1 cellular context compared by ENCODE assay signal in genomic region chr9:128947423-128948310, GRCh38.
TF ChIP-seq lines count a peak whose summit lies in the region.

Gene DOLK, minus strand, starts transcription at chr9:128947603. Its CDS starts 300 bp downstream, at chr9:128947303.
A gene with protein sequence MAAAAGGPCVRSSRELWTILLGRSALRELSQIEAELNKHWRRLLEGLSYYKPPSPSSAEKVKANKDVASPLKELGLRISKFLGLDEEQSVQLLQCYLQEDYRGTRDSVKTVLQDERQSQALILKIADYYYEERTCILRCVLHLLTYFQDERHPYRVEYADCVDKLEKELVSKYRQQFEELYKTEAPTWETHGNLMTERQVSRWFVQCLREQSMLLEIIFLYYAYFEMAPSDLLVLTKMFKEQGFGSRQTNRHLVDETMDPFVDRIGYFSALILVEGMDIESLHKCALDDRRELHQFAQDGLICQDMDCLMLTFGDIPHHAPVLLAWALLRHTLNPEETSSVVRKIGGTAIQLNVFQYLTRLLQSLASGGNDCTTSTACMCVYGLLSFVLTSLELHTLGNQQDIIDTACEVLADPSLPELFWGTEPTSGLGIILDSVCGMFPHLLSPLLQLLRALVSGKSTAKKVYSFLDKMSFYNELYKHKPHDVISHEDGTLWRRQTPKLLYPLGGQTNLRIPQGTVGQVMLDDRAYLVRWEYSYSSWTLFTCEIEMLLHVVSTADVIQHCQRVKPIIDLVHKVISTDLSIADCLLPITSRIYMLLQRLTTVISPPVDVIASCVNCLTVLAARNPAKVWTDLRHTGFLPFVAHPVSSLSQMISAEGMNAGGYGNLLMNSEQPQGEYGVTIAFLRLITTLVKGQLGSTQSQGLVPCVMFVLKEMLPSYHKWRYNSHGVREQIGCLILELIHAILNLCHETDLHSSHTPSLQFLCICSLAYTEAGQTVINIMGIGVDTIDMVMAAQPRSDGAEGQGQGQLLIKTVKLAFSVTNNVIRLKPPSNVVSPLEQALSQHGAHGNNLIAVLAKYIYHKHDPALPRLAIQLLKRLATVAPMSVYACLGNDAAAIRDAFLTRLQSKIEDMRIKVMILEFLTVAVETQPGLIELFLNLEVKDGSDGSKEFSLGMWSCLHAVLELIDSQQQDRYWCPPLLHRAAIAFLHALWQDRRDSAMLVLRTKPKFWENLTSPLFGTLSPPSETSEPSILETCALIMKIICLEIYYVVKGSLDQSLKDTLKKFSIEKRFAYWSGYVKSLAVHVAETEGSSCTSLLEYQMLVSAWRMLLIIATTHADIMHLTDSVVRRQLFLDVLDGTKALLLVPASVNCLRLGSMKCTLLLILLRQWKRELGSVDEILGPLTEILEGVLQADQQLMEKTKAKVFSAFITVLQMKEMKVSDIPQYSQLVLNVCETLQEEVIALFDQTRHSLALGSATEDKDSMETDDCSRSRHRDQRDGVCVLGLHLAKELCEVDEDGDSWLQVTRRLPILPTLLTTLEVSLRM (N-terminal part only) (plus strand): TSS chr9:128947699. CDS start chr9:128947720, 21 bp downstream.

TF ChIP-seq in HepG2, 621 proteins besides CTCF, POLR2A, EP300 and RAD21 (continued from another document and continues in another):
- TF ChIP-seq ZNF781 (CRISPR knock-in tag; IDR thresholded peaks at IDR 0.05; ENCODE audit: borderline replicate concordance, not compliant biosample characterization) (no peak), CHD4 (IDR thresholded peaks at IDR 0.05; ENCODE audit: borderline replicate concordance, low read length) (no peak), ZFP82 (CRISPR knock-in tag; IDR thresholded peaks at IDR 0.05; ENCODE audit: borderline replicate concordance) (peak; percentile 92; the same call in 1 of the 2 replicates), ZNF788 (CRISPR knock-in tag; IDR thresholded peaks at IDR 0.05; ENCODE audit: borderline replicate concordance) (peak; percentile 65; the same call in 1 of the 2 replicates), KLF16 (CRISPR knock-in tag; IDR thresholded peaks at IDR 0.05) (peak in 1 of 2 experiments; percentile 95; a peak in 2 of 4 replicates), DNMT3B (CRISPR knock-in tag; conservative IDR thresholded peaks at IDR 0.05) (no peak), REXO4 (CRISPR knock-in tag; IDR thresholded peaks at IDR 0.05; ENCODE audit: borderline replicate concordance) (no peak), BCL6 (CRISPR knock-in tag; IDR thresholded peaks at IDR 0.05) (peak; percentile 18; the same call in 1 of the 2 replicates), ZNF614 (CRISPR knock-in tag; IDR thresholded peaks at IDR 0.05; ENCODE audit: borderline replicate concordance) (peak; percentile 53; the same call in 1 of the 2 replicates), ZNF557 (CRISPR knock-in tag; IDR thresholded peaks at IDR 0.05) (0 out of 2 replicates have a peak, but pooled peaks have one; percentile 44), ZNF20 (CRISPR knock-in tag; IDR thresholded peaks at IDR 0.05) (0 out of 2 replicates have a peak, but pooled peaks have one; percentile 32), THAP11 (CRISPR knock-in tag; IDR thresholded peaks at IDR 0.05) (peak; percentile 79), SIX1 (CRISPR knock-in tag; IDR thresholded peaks at IDR 0.05; ENCODE audit: borderline replicate concordance) (no peak), RELA (CRISPR knock-in tag; IDR thresholded peaks at IDR 0.05) (no peak), IRX3 (CRISPR knock-in tag; IDR thresholded peaks at IDR 0.05; ENCODE audit: borderline replicate concordance, low read depth) (peak; percentile 43; the same call in 1 of the 2 replicates), MXD1 (CRISPR knock-in tag; IDR thresholded peaks at IDR 0.05) (0 out of 2 replicates have a peak, but pooled peaks have one; percentile 14), U2AF2 (IDR thresholded peaks at IDR 0.05; ENCODE audit: low read depth, low read length) (0 out of 2 replicates have a peak, but pooled peaks have one; percentile 21), ZNF235 (CRISPR knock-in tag; IDR thresholded peaks at IDR 0.05; ENCODE audit: borderline replicate concordance) (peak; percentile 87; the same call in 1 of the 2 replicates), ATAD3A (CRISPR knock-in tag; IDR thresholded peaks at IDR 0.05) (0 out of 2 replicates have a peak, but pooled peaks have one; percentile 23), GATA4 (IDR thresholded peaks at IDR 0.05; ENCODE audit: borderline replicate concordance, low read depth) (peak; percentile 64; the same call in 1 of the 2 replicates), GABPA (IDR thresholded peaks at IDR 0.05; ENCODE audit: low read depth, low read length) (no peak), GABPA (CRISPR knock-in tag; IDR thresholded peaks at IDR 0.05; ENCODE audit: low read depth) (no peak), ZNF644 (CRISPR knock-in tag; IDR thresholded peaks at IDR 0.05; ENCODE audit: low read depth) (peak; percentile 34; the same call in 1 of the 2 replicates), ZNF619 (CRISPR knock-in tag; IDR thresholded peaks at IDR 0.05) (0 out of 2 replicates have a peak, but pooled peaks have one; percentile 60), SALL2 (CRISPR knock-in tag; IDR thresholded peaks at IDR 0.05) (peak; percentile 95; the same call in 1 of the 2 replicates), ZMYM4 (CRISPR knock-in tag; IDR thresholded peaks at IDR 0.05) (peak; percentile 77), SALL1 (CRISPR knock-in tag; IDR thresholded peaks at IDR 0.05) (peak; percentile 72), MATR3 (CRISPR knock-in tag; IDR thresholded peaks at IDR 0.05) (no peak), ATF4 (CRISPR knock-in tag; IDR thresholded peaks at IDR 0.05) (peak in 1 of 2 experiments; percentile 67; a peak in 1 of 4 replicates), EEA1 (CRISPR knock-in tag; IDR thresholded peaks at IDR 0.05; ENCODE audit: borderline replicate concordance) (0 out of 2 replicates have a peak, but pooled peaks have one; percentile 72), CHD2 (IDR thresholded peaks at IDR 0.05; ENCODE audit: low read depth, low read length) (no peak), ZNF251 (CRISPR knock-in tag; IDR thresholded peaks at IDR 0.05) (no peak), ZNF597 (CRISPR knock-in tag; IDR thresholded peaks at IDR 0.05) (no peak), PITX1 (CRISPR knock-in tag; IDR thresholded peaks at IDR 0.05) (peak; percentile 17; the same call in 1 of the 2 replicates), ZBTB38 (CRISPR knock-in tag; IDR thresholded peaks at IDR 0.05) (peak; percentile 71; the same call in 1 of the 2 replicates)
- TF ChIP-seq, protein P1, sequence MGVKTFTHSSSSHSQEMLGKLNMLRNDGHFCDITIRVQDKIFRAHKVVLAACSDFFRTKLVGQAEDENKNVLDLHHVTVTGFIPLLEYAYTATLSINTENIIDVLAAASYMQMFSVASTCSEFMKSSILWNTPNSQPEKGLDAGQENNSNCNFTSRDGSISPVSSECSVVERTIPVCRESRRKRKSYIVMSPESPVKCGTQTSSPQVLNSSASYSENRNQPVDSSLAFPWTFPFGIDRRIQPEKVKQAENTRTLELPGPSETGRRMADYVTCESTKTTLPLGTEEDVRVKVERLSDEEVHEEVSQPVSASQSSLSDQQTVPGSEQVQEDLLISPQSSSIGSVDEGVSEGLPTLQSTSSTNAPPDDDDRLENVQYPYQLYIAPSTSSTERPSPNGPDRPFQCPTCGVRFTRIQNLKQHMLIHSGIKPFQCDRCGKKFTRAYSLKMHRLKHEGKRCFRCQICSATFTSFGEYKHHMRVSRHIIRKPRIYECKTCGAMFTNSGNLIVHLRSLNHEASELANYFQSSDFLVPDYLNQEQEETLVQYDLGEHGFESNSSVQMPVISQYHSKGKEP (CRISPR knock-in tag; IDR thresholded peaks at IDR 0.05): 0 out of 2 replicates have a peak, but pooled peaks have one; percentile 29
- TF ChIP-seq, protein P2, sequence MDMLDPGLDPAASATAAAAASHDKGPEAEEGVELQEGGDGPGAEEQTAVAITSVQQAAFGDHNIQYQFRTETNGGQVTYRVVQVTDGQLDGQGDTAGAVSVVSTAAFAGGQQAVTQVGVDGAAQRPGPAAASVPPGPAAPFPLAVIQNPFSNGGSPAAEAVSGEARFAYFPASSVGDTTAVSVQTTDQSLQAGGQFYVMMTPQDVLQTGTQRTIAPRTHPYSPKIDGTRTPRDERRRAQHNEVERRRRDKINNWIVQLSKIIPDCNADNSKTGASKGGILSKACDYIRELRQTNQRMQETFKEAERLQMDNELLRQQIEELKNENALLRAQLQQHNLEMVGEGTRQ (IDR thresholded peaks at IDR 0.05; ENCODE audit: low read depth, low read length): peak; percentile 98
- TF ChIP-seq, protein P2 (CRISPR knock-in tag; IDR thresholded peaks at IDR 0.05; ENCODE audit: borderline replicate concordance): peak; percentile 98; the same call in 1 of the 2 replicates
- TF ChIP-seq, protein P3, sequence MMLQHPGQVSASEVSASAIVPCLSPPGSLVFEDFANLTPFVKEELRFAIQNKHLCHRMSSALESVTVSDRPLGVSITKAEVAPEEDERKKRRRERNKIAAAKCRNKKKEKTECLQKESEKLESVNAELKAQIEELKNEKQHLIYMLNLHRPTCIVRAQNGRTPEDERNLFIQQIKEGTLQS (CRISPR knock-in tag; IDR thresholded peaks at IDR 0.05): peak; percentile 15; the same call in 1 of the 2 replicates
- TF ChIP-seq, protein P4, sequence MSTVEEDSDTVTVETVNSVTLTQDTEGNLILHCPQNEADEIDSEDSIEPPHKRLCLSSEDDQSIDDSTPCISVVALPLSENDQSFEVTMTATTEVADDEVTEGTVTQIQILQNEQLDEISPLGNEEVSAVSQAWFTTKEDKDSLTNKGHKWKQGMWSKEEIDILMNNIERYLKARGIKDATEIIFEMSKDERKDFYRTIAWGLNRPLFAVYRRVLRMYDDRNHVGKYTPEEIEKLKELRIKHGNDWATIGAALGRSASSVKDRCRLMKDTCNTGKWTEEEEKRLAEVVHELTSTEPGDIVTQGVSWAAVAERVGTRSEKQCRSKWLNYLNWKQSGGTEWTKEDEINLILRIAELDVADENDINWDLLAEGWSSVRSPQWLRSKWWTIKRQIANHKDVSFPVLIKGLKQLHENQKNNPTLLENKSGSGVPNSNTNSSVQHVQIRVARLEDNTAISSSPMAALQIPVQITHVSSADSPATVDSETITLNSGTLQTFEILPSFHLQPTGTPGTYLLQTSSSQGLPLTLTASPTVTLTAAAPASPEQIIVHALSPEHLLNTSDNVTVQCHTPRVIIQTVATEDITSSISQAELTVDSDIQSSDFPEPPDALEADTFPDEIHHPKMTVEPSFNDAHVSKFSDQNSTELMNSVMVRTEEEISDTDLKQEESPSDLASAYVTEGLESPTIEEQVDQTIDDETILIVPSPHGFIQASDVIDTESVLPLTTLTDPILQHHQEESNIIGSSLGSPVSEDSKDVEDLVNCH (CRISPR knock-in tag; IDR thresholded peaks at IDR 0.05): no peak
- TF ChIP-seq, protein P5, sequence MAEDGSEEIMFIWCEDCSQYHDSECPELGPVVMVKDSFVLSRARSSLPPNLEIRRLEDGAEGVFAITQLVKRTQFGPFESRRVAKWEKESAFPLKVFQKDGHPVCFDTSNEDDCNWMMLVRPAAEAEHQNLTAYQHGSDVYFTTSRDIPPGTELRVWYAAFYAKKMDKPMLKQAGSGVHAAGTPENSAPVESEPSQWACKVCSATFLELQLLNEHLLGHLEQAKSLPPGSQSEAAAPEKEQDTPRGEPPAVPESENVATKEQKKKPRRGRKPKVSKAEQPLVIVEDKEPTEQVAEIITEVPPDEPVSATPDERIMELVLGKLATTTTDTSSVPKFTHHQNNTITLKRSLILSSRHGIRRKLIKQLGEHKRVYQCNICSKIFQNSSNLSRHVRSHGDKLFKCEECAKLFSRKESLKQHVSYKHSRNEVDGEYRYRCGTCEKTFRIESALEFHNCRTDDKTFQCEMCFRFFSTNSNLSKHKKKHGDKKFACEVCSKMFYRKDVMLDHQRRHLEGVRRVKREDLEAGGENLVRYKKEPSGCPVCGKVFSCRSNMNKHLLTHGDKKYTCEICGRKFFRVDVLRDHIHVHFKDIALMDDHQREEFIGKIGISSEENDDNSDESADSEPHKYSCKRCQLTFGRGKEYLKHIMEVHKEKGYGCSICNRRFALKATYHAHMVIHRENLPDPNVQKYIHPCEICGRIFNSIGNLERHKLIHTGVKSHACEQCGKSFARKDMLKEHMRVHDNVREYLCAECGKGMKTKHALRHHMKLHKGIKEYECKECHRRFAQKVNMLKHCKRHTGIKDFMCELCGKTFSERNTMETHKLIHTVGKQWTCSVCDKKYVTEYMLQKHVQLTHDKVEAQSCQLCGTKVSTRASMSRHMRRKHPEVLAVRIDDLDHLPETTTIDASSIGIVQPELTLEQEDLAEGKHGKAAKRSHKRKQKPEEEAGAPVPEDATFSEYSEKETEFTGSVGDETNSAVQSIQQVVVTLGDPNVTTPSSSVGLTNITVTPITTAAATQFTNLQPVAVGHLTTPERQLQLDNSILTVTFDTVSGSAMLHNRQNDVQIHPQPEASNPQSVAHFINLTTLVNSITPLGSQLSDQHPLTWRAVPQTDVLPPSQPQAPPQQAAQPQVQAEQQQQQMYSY (CRISPR knock-in tag; IDR thresholded peaks at IDR 0.05): peak; percentile 85
- TF ChIP-seq, protein P6, sequence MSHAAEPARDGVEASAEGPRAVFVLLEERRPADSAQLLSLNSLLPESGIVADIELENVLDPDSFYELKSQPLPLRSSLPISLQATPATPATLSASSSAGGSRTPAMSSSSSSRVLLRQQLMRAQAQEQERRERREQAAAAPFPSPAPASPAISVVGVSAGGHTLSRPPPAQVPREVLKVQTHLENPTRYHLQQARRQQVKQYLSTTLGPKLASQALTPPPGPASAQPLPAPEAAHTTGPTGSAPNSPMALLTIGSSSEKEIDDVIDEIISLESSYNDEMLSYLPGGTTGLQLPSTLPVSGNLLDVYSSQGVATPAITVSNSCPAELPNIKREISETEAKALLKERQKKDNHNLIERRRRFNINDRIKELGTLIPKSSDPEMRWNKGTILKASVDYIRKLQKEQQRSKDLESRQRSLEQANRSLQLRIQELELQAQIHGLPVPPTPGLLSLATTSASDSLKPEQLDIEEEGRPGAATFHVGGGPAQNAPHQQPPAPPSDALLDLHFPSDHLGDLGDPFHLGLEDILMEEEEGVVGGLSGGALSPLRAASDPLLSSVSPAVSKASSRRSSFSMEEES (CRISPR knock-in tag; IDR thresholded peaks at IDR 0.05): peak; percentile 93
